1 cellular context compared by ENCODE assay signal in genomic region chr6:8063762-8064637, GRCh38.
TF ChIP-seq lines count a peak whose summit lies in the region.

Gene BLOC1S5, minus strand, starts transcription at chr6:8064389. Its CDS starts 13 bp downstream, at chr6:8064376.

TF ChIP-seq in GM12878, 131 proteins besides CTCF, POLR2A, EP300 and RAD21 (continued from another document and continues in another):
- TF ChIP-seq, protein P1, sequence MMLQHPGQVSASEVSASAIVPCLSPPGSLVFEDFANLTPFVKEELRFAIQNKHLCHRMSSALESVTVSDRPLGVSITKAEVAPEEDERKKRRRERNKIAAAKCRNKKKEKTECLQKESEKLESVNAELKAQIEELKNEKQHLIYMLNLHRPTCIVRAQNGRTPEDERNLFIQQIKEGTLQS (IDR thresholded peaks at IDR 0.05; ENCODE audit: borderline replicate concordance, extremely low read depth, low read depth, low read length): peak; percentile 89; the same call in 1 of the 2 replicates
- TF ChIP-seq BRCA1 (IDR thresholded peaks at IDR 0.05; ENCODE audit: low read depth, low read length) (no peak), ZNF207 (IDR thresholded peaks at IDR 0.05; ENCODE audit: borderline replicate concordance) (0 out of 2 replicates have a peak, but pooled peaks have one; percentile 63), RCOR1 (conservative IDR thresholded peaks at IDR 0.05; ENCODE audit: low read depth, low read length) (no peak), CBX3 (IDR thresholded peaks at IDR 0.05; ENCODE audit: borderline replicate concordance, low read depth) (no peak), MEF2A (IDR thresholded peaks at IDR 0.05; ENCODE audit: insufficient read depth, low read depth, low read length) (0 out of 2 replicates have a peak, but pooled peaks have one; percentile 48), CHD4 (IDR thresholded peaks at IDR 0.05) (no peak), NR2C1 (IDR thresholded peaks at IDR 0.05) (peak; percentile 62), TCF12 (IDR thresholded peaks at IDR 0.05; ENCODE audit: low read depth, low read length) (peak; percentile 34; the same call in 1 of the 2 replicates), ZNF24 (IDR thresholded peaks at IDR 0.05) (no peak), EGR1 (IDR thresholded peaks at IDR 0.05; ENCODE audit: borderline replicate concordance in 1 of 2, low read depth in 2 of 2, low read length in 2 of 2) (peak in 1 of 2 experiments; percentile 92; a peak in 2 of 3 replicates), ELK1 (IDR thresholded peaks at IDR 0.05; ENCODE audit: low read depth, low read length) (peak; percentile 89), NFYA (IDR thresholded peaks at IDR 0.05; ENCODE audit: borderline replicate concordance, low read depth, low read length) (no peak), CEBPB (IDR thresholded peaks at IDR 0.05; ENCODE audit: borderline replicate concordance in 1 of 2, low read depth in 2 of 2, low read length in 2 of 2) (no peak), IKZF2 (IDR thresholded peaks at IDR 0.05) (peak in 1 of 2 experiments; percentile 44; a peak in 1 of 4 replicates), MEF2B (IDR thresholded peaks at IDR 0.05; ENCODE audit: partially characterized antibody, poor library complexity, severe bottlenecking) (peak; percentile 90), KDM1A (IDR thresholded peaks at IDR 0.05; ENCODE audit: borderline replicate concordance) (no peak), BCLAF1 (IDR thresholded peaks at IDR 0.05) (no peak), PAX8 (IDR thresholded peaks at IDR 0.05) (no peak), MAX (IDR thresholded peaks at IDR 0.05; ENCODE audit: low read depth, low read length) (no peak; the same call in 1 of the 2 replicates), KLF5 (IDR thresholded peaks at IDR 0.05; ENCODE audit: partially characterized antibody) (no peak), SREBF2 (IDR thresholded peaks at IDR 0.05; ENCODE audit: low read length) (no peak), IRF3 (IDR thresholded peaks at IDR 0.05) (no peak; the same call in 1 of the 2 replicates), RB1 (IDR thresholded peaks at IDR 0.05; ENCODE audit: borderline replicate concordance) (peak; percentile 68; the same call in 1 of the 2 replicates), NFIC (IDR thresholded peaks at IDR 0.05; ENCODE audit: low read depth, low read length) (no peak; the same call in 1 of the 2 replicates), ZBTB11 (CRISPR knock-in tag; IDR thresholded peaks at IDR 0.05) (no peak), ETV6 (conservative IDR thresholded peaks at IDR 0.05 in 1 of 2, IDR thresholded peaks at IDR 0.05 in 1 of 2; ENCODE audit: borderline replicate concordance in 1 of 2, low read depth in 1 of 2) (no peak), SMAD5 (IDR thresholded peaks at IDR 0.05; ENCODE audit: low read depth) (peak; percentile 70; the same call in 1 of the 2 replicates), SIN3A (IDR thresholded peaks at IDR 0.05; ENCODE audit: low read depth, low read length) (peak; percentile 80; the same call in 1 of the 2 replicates), SIX5 (IDR thresholded peaks at IDR 0.05; ENCODE audit: low read depth, low read length, severe bottlenecking) (peak; percentile 85), PRDM15 (CRISPR knock-in tag; IDR thresholded peaks at IDR 0.05) (no peak), SMARCA5 (IDR thresholded peaks at IDR 0.05) (no peak), NRF1 (conservative IDR thresholded peaks at IDR 0.05; ENCODE audit: low read depth, low read length) (peak; percentile 68)
- TF ChIP-seq, protein P2, sequence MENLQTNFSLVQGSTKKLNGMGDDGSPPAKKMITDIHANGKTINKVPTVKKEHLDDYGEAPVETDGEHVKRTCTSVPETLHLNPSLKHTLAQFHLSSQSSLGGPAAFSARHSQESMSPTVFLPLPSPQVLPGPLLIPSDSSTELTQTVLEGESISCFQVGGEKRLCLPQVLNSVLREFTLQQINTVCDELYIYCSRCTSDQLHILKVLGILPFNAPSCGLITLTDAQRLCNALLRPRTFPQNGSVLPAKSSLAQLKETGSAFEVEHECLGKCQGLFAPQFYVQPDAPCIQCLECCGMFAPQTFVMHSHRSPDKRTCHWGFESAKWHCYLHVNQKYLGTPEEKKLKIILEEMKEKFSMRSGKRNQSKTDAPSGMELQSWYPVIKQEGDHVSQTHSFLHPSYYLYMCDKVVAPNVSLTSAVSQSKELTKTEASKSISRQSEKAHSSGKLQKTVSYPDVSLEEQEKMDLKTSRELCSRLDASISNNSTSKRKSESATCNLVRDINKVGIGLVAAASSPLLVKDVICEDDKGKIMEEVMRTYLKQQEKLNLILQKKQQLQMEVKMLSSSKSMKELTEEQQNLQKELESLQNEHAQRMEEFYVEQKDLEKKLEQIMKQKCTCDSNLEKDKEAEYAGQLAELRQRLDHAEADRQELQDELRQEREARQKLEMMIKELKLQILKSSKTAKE (IDR thresholded peaks at IDR 0.05; ENCODE audit: low read depth, poor library complexity, severe bottlenecking): no peak
- TF ChIP-seq, protein P3, sequence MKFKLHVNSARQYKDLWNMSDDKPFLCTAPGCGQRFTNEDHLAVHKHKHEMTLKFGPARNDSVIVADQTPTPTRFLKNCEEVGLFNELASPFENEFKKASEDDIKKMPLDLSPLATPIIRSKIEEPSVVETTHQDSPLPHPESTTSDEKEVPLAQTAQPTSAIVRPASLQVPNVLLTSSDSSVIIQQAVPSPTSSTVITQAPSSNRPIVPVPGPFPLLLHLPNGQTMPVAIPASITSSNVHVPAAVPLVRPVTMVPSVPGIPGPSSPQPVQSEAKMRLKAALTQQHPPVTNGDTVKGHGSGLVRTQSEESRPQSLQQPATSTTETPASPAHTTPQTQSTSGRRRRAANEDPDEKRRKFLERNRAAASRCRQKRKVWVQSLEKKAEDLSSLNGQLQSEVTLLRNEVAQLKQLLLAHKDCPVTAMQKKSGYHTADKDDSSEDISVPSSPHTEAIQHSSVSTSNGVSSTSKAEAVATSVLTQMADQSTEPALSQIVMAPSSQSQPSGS (IDR thresholded peaks at IDR 0.05; ENCODE audit: low read length): no peak
